11 cellular contexts compared by ENCODE assay signal in genomic region chr17:71959129-71959528, GRCh38.
DNase-seq lines count a peak whose midpoint lies in the region; ATAC-seq and TF ChIP-seq lines count a peak whose summit lies in the region.
"Had no signal": no experiment of that assay in that cellular context is flagged by ENCODE, and none has a peak within 500 bp of the region (broad histone marks: within the 10 kb centered on the region; RNA-seq: fewer than 3 reads in every experiment).

No MANE protein-coding gene starts in this region.

- no peak overlapping the region for H3K4me3 Mint-ChIP-seq in type B pancreatic cell
- H3K4me3 Mint-ChIP-seq: CD8-positive, alpha-beta T cell had no signal

- WGBS in heart left ventricle, 4 donors, result 80 to 89% (median 83%) methylated on average over 3 of the region's 3 CpGs
- 67 to 75% methylated on average over 3 of the region's 3 CpGs for WGBS in esophagus squamous epithelium, 2 donors

- H2AFZ ChIP-seq in OCI-LY1 (ENCODE audit: low read length), result no peak overlapping the region

- H3K4me1 ChIP-seq in heart left ventricle, result peaks cover 0 to 4% (median 0%) of the 10 kb centered on the region in 12 donors
- H3K4me1 ChIP-seq in OCI-LY1 (ENCODE audit: insufficient read depth, low read length, severe bottlenecking), result no peaks in the 10 kb centered on the region
- H3K4me1 ChIP-seq in esophagus squamous epithelium, result no peaks in the 10 kb centered on the region
- H3K4me1 ChIP-seq: pancreas had no signal

- no peaks in the 10 kb centered on the region for H3K79me2 ChIP-seq in OCI-LY1 (ENCODE audit: insufficient read depth, low read length)

- H3K36me3 ChIP-seq in heart left ventricle, result no peaks in the 10 kb centered on the region
- H3K36me3 ChIP-seq in OCI-LY1 (ENCODE audit: insufficient read depth, low read length), result no peaks in the 10 kb centered on the region
- no peaks in the 10 kb centered on the region for H3K36me3 ChIP-seq in esophagus squamous epithelium
- H3K36me3 ChIP-seq: pancreas had no signal

- H3K27ac ChIP-seq in heart left ventricle, result no peak overlapping the region
- no peak overlapping the region for H3K27ac ChIP-seq in OCI-LY1 (ENCODE audit: low read depth, low read length, poor library complexity, severe bottlenecking)
- H3K27ac ChIP-seq in esophagus squamous epithelium, result no peak overlapping the region
- H3K27ac ChIP-seq: pancreas had no signal

- no peak for ATAC-seq in heart left ventricle
- no peak for ATAC-seq in Right ventricle myocardium superior (ENCODE audit: poor library complexity)
- ATAC-seq in GM21515 (IDR thresholded peaks at IDR 0.05; ENCODE audit: unreplicated experiment), result no peak
- no peak for ATAC-seq in GM21423 (IDR thresholded peaks at IDR 0.05; ENCODE audit: unreplicated experiment)
- ATAC-seq: CD8-positive, alpha-beta T cell had no signal

- H3K27me3 Mint-ChIP-seq in type B pancreatic cell, result no peaks in the 10 kb centered on the region

- H3F3A ChIP-seq in OCI-LY1 (ENCODE audit: insufficient read depth, low read length), result no peaks in the 10 kb centered on the region

- H3K4me3 ChIP-seq in heart left ventricle, result no peak overlapping the region
- no peak overlapping the region for H3K4me3 ChIP-seq in OCI-LY1 (ENCODE audit: low read depth, low read length, poor library complexity, severe bottlenecking)
- H3K4me3 ChIP-seq in esophagus squamous epithelium, result no peak overlapping the region
- H3K4me3 ChIP-seq: pancreas had no signal

- no peaks in the 10 kb centered on the region for H3K9me3 Mint-ChIP-seq in type B pancreatic cell

- no peaks in the 10 kb centered on the region for H3K9me2 ChIP-seq in OCI-LY1 (ENCODE audit: low read depth, low read length)

- no peak overlapping the region for H3K27ac Mint-ChIP-seq in type B pancreatic cell
- H3K27ac Mint-ChIP-seq: CD8-positive, alpha-beta T cell had no signal

- H3K27me3 ChIP-seq in heart left ventricle, result no peaks in the 10 kb centered on the region
- H3K27me3 ChIP-seq in OCI-LY1 (ENCODE audit: insufficient read depth, low read length), result no peaks in the 10 kb centered on the region
- H3K27me3 ChIP-seq in esophagus squamous epithelium, result no peaks in the 10 kb centered on the region
- H3K27me3 ChIP-seq: pancreas had no signal

- intact Hi-C loops in heart left ventricle (cut with DNase I) (loop anchor here in 2 of 10 donors (5.0 to 10.0 kb wide), 2 partner anchors 64 to 158 kb away; no protein-coding TSS in a partner anchor), Right ventricle myocardium superior (cut with DNase I) (no loop called here), esophagus squamous epithelium (cut with DNase I) (loop anchor here (10.0 kb wide), 1 partner anchor 46 kb away; no protein-coding TSS in a partner anchor)

- H3K36me3 Mint-ChIP-seq in type B pancreatic cell, result no peaks in the 10 kb centered on the region
- H3K36me3 Mint-ChIP-seq: CD8-positive, alpha-beta T cell had no signal

- TF ChIP-seq CTCF in heart left ventricle (IDR thresholded peaks at IDR 0.05) (peak in 11 of 12 donors; percentile 12 to 50 (median 25)), OCI-LY1 (IDR thresholded peaks at IDR 0.05; ENCODE audit: low read length) (peak; percentile 37; the same call in 1 of the 2 replicates), esophagus squamous epithelium (IDR thresholded peaks at IDR 0.05) (peak in 4 of 6 experiments; percentile 25 to 60 (median 31)), type B pancreatic cell (conservative IDR thresholded peaks at IDR 0.05) (peak; percentile 65)

- no peaks in the 10 kb centered on the region for H4K20me1 ChIP-seq in OCI-LY1 (ENCODE audit: insufficient read depth, low read length)

- H3K9ac ChIP-seq in OCI-LY1 (ENCODE audit: low read length), result no peak overlapping the region

- no peak overlapping the region for H3K4me2 ChIP-seq in OCI-LY1 (ENCODE audit: low read length)

- H3K9me3 ChIP-seq in heart left ventricle (peaks cover 0 to 3% (median 0%) of the 10 kb centered on the region in 12 donors), OCI-LY1 (ENCODE audit: low read length) (no peaks in the 10 kb centered on the region), esophagus squamous epithelium (no peaks in the 10 kb centered on the region)
- H3K9me3 ChIP-seq: pancreas had no signal

- no peak for TF ChIP-seq POLR2A in heart left ventricle (IDR thresholded peaks at IDR 0.05)
- no peak for TF ChIP-seq POLR2A in esophagus squamous epithelium (IDR thresholded peaks at IDR 0.05)

- no peaks in the 10 kb centered on the region for H3K4me1 Mint-ChIP-seq in type B pancreatic cell (ENCODE audit: unreplicated experiment)

- DNase-seq in heart left ventricle, result no peak
- DNase-seq in Right ventricle myocardium superior, result no peak
- no peak for DNase-seq in esophagus squamous epithelium (lab: John Stamatoyannopoulos, UW)
- no peak for DNase-seq in type B pancreatic cell (ENCODE audit: extremely low spot score, unreplicated experiment)
- no peak for DNase-seq in activated T-cell treated with anti-CD3 and anti-CD28 coated beads for 4 hours
- DNase-seq: activated effector memory CD4-positive, alpha-beta T cell treated with anti-CD3 and anti-CD28 coated beads, Interleukin-2, amount 50 U/mL, for 16 hours; CD8-positive, alpha-beta T cell; pancreas had no signal
